22 cellular contexts compared by ENCODE assay signal in genomic region chr9:21660976-21661375, GRCh38.
"Had no signal": no experiment of that assay in that cellular context is flagged by ENCODE, and none has a peak within 500 bp of the region (broad histone marks: within the 10 kb centered on the region; RNA-seq: fewer than 3 reads in every experiment).

No MANE protein-coding gene starts in this region.

- H3K4me1 ChIP-seq: psoas muscle, vagina had no signal

- FAIRE-seq: frontal cortex had no signal

- DNase-seq: cortex of kidney; effector CD4-positive, alpha-beta T cell; hypothalamus; immature natural killer cell; islet precursor cell; natural killer cell; occipital lobe; ovary; posterior cingulate gyrus; psoas muscle; right cardiac atrium; sigmoid colon; stimulated activated CD4-positive, alpha-beta T cell treated with anti-CD3 and anti-CD28 coated beads, Interleukin-2, amount 100 ng/mL, for 24 hours; stimulated activated CD4-positive, alpha-beta T cell treated with anti-CD3 and anti-CD28 coated beads, Interleukin-4, amount 100 ng/mL, for 24 hours; stimulated activated naive CD4-positive, alpha-beta T cell treated with Interleukin-2 at 50 U/mL for 16 hours; stomach; thyroid gland had no signal

- H3K9me3 Mint-ChIP-seq: memory B cell; stimulated activated effector memory CD8-positive, alpha-beta T cell treated with anti-CD3 and anti-CD28 coated beads, Interleukin-12 subunit alpha, Interleukin-12 subunit beta, amount 100 ng/mL, for 72 hours had no signal

- H3K36me3 ChIP-seq: ovary, sigmoid colon, stomach, thyroid gland, vagina had no signal

- H3K27ac ChIP-seq: ovary, psoas muscle, sigmoid colon, stomach, thyroid gland, vagina had no signal

- H3K4me3 ChIP-seq: lung, ovary, psoas muscle, sigmoid colon, stomach, thyroid gland, vagina had no signal

- H3K4me3 Mint-ChIP-seq: immature natural killer cell; memory B cell; natural killer cell; stimulated activated effector memory CD8-positive, alpha-beta T cell treated with anti-CD3 and anti-CD28 coated beads, Interleukin-12 subunit alpha, Interleukin-12 subunit beta, amount 100 ng/mL, for 72 hours had no signal

- H3K4me1 Mint-ChIP-seq: immature natural killer cell; memory B cell; natural killer cell; stimulated activated effector memory CD8-positive, alpha-beta T cell treated with anti-CD3 and anti-CD28 coated beads, Interleukin-12 subunit alpha, Interleukin-12 subunit beta, amount 100 ng/mL, for 72 hours had no signal

- H3K9me3 ChIP-seq: ovary, psoas muscle, sigmoid colon, stomach, thyroid gland, vagina had no signal

- H3K27me3 ChIP-seq: ovary, sigmoid colon, stomach, thyroid gland, vagina had no signal

- H3K36me3 Mint-ChIP-seq: immature natural killer cell; memory B cell; natural killer cell; stimulated activated effector memory CD8-positive, alpha-beta T cell treated with anti-CD3 and anti-CD28 coated beads, Interleukin-12 subunit alpha, Interleukin-12 subunit beta, amount 100 ng/mL, for 72 hours had no signal

- H3K27ac Mint-ChIP-seq: immature natural killer cell; memory B cell; natural killer cell; stimulated activated effector memory CD8-positive, alpha-beta T cell treated with anti-CD3 and anti-CD28 coated beads, Interleukin-12 subunit alpha, Interleukin-12 subunit beta, amount 100 ng/mL, for 72 hours had no signal
